ENCODE assay signal across 8 cellular contexts in genomic region chr10:110426294-110427153, GRCh38.
A peak's percentile ranks its signal among the peaks of the same experiment; 100 is the strongest.
DNase-seq lines count a peak whose midpoint lies in the region; ATAC-seq and TF ChIP-seq lines count a peak whose summit lies in the region.

No MANE protein-coding gene starts in this region.

- ATAC-seq in mucosa of descending colon (peak; percentile 79), HG03565 (IDR thresholded peaks at IDR 0.05; ENCODE audit: unreplicated experiment) (no peak)

- intact Hi-C loops in mucosa of descending colon (cut with DNase I, micrococcal nuclease): no loop called here

- peaks cover 4% of the 10 kb centered on the region for H3K4me1 ChIP-seq in mucosa of descending colon (ENCODE audit: low read depth)

- peak overlapping the region; percentile 41 for H3K27ac ChIP-seq in C4-2B

- H3K4me3 ChIP-seq in mucosa of descending colon: no peak overlapping the region

- peak; percentile 46 for DNase-seq in HT1080 (ENCODE audit: low read depth)
- peak; percentile 80 for DNase-seq in astrocyte of the hippocampus (ENCODE audit: low read depth, low spot score)
- DNase-seq in mucosa of descending colon: no peak
- DNase-seq in KG1 (lab: John Stamatoyannopoulos, UW): no peak
- no peak for DNase-seq in SIG-M5 treated with dmso at 0.1 percent for 504 hours (lab: John Stamatoyannopoulos, UW; ENCODE audit: unreplicated experiment)
- no peak for DNase-seq in middle frontal gyrus (ENCODE audit: extremely low spot score, low spot score)

- TF ChIP-seq CTCF in C4-2B (conservative IDR thresholded peaks at IDR 0.05) (no peak), mucosa of descending colon (IDR thresholded peaks at IDR 0.05) (no peak)

- no peaks in the 10 kb centered on the region for H3K9me3 ChIP-seq in mucosa of descending colon

- H3K36me3 ChIP-seq in mucosa of descending colon (ENCODE audit: low read depth): no peaks in the 10 kb centered on the region

Comparison
In these comparisons a context has a peak if more than half of its experiments do, and no peak if none do; other contexts are left out.
1. DNase-seq: peak in HT1080 (single experiment) and astrocyte of the hippocampus (single experiment); none in mucosa of descending colon (0 of 3), KG1 (single experiment), SIG-M5 treated with dmso at 0.1 percent for 504 hours (single experiment) and middle frontal gyrus (single experiment).